ENCODE assay signal across 30 cellular contexts in genomic region chr13:51137250-51137649, GRCh38. TPM values are rescaled to one million over a fixed set of nuclear protein-coding genes. Genes with fewer than 3 reads are reported as not detected.
"Had no signal": no experiment of that assay in that cellular context is flagged by ENCODE, and none has a peak within 500 bp of the region (broad histone marks: within the 10 kb centered on the region; RNA-seq: fewer than 3 reads in every experiment).

No MANE protein-coding gene starts in this region.

- FAIRE-seq: colon, endothelial cell of umbilical vein, islet of Langerhans, keratinocyte had no signal

- H3K4me3 ChIP-seq: coronary artery, dorsolateral prefrontal cortex, esophagus squamous epithelium, gastrocnemius medialis, heart right ventricle, left lung, lower lobe of right lung, mucosa of descending colon had no signal

- H3K4me3 Mint-ChIP-seq: mesothelial cell of epicardium had no signal

- H3K27ac ChIP-seq: coronary artery, dorsolateral prefrontal cortex, esophagus squamous epithelium, gastrocnemius medialis, heart right ventricle, left lung, lower lobe of right lung had no signal

- ATAC-seq: gastrocnemius medialis, heart right ventricle, left cardiac atrium, left lung, left ventricle myocardium superior, lower lobe of right lung, mucosa of descending colon had no signal

- H3K36me3 ChIP-seq: esophagus squamous epithelium, gastrocnemius medialis, heart right ventricle, left lung, lower lobe of right lung had no signal

- H3K4me1 ChIP-seq: esophagus squamous epithelium, gastrocnemius medialis, heart right ventricle, left lung, lower lobe of right lung had no signal

- H3K36me3 Mint-ChIP-seq: mesothelial cell of epicardium had no signal

- H3K9me3 Mint-ChIP-seq: mesothelial cell of epicardium had no signal

- H3K27me3 ChIP-seq: dorsolateral prefrontal cortex, esophagus squamous epithelium, gastrocnemius medialis, heart right ventricle, left lung had no signal

- H3K9me3 ChIP-seq: esophagus squamous epithelium, gastrocnemius medialis, heart right ventricle, left lung, lower lobe of right lung, mucosa of descending colon had no signal

- DNase-seq: dermis blood vessel endothelial cell; dorsolateral prefrontal cortex; effector CD4-positive, alpha-beta T cell; effector memory CD4-positive, alpha-beta T cell; esophagus squamous epithelium; foreskin fibroblast; foreskin melanocyte; gastrocnemius medialis; glutamatergic neuron; head of caudate nucleus; heart right ventricle; hippocampal formation; left cardiac atrium; left lung; left ventricle myocardium superior; lower lobe of right lung; mesenchymal stem cell; mucosa of descending colon had no signal

- H3K27ac Mint-ChIP-seq: mesothelial cell of epicardium had no signal

RNA-seq across cellular contexts. Expression of gene C13orf42, which starts 26.2 kb away (rescaled TPM):
- total RNA-seq: dermis blood vessel endothelial cell, endothelial cell of umbilical vein, epithelial cell of proximal tubule, esophagus squamous epithelium, gastrocnemius medialis, glomerular endothelial cell, heart right ventricle, kidney epithelial cell, left cardiac atrium, left ventricle myocardium superior, lower lobe of right lung, lung microvascular endothelial cell, mesenteric fat pad, mesothelial cell of epicardium, mucosa of descending colon, myocyte had no signal
- polyA plus RNA-seq: endothelial cell of umbilical vein, keratinocyte had no signal
